Comparison of ENCODE assay signal across 9 cellular contexts in genomic region chr3:50264389-50264963, GRCh38. TPM values are rescaled to one million over a fixed set of nuclear protein-coding genes. Genes with fewer than 3 reads are reported as not detected.
A peak's percentile ranks its signal among the peaks of the same experiment; 100 is the strongest.
DNase-seq lines count a peak whose midpoint lies in the region; ATAC-seq and TF ChIP-seq lines count a peak whose summit lies in the region.
"Had no signal": no experiment of that assay in that cellular context is flagged by ENCODE, and none has a peak within 500 bp of the region (broad histone marks: within the 10 kb centered on the region; RNA-seq: fewer than 3 reads in every experiment).

No MANE protein-coding gene starts in this region.

- H3K36me3 ChIP-seq in endodermal cell (ENCODE audit: control insufficient read depth, insufficient read depth, low read length) = peaks cover 2% of the 10 kb centered on the region

- ATAC-seq in GM21717 (IDR thresholded peaks at IDR 0.05; ENCODE audit: unreplicated experiment) (no peak), HG03139 (IDR thresholded peaks at IDR 0.05; ENCODE audit: unreplicated experiment) (no peak)

- peak overlapping the region; percentile 94 for H3K27ac Mint-ChIP-seq in endodermal cell
- peak overlapping the region; percentile 100 for H3K27ac Mint-ChIP-seq in mesothelial cell of epicardium

- no peak for TF ChIP-seq CTCF in AG04450 (IDR thresholded peaks at IDR 0.05; ENCODE audit: low read depth, low read length)
- TF ChIP-seq CTCF in endodermal cell (conservative IDR thresholded peaks at IDR 0.05) = no peak
- no peak for TF ChIP-seq CTCF in mesothelial cell of epicardium (IDR thresholded peaks at IDR 0.05; ENCODE audit: unreplicated experiment)

- peak overlapping the region; percentile 10; the same call in 1 of the 2 replicates for H3K4me3 ChIP-seq in AG04450 (ENCODE audit: low read depth, low read length)
- no peak overlapping the region for H3K4me3 ChIP-seq in endodermal cell (ENCODE audit: low read length)

- H3K9ac ChIP-seq in endodermal cell (ENCODE audit: extremely low read depth, low read length, poor library complexity, severe bottlenecking) = no peak overlapping the region

- no peaks in the 10 kb centered on the region for H3K9me3 Mint-ChIP-seq in endodermal cell
- no peaks in the 10 kb centered on the region for H3K9me3 Mint-ChIP-seq in mesothelial cell of epicardium

- peak overlapping the region; percentile 84 for H3K27ac ChIP-seq in AG04450 (ENCODE audit: low read depth, low read length)
- H3K27ac ChIP-seq in endodermal cell (ENCODE audit: low read depth, low read length) = peak overlapping the region; percentile 92

- POLR2A ChIA-PET in AG04450 (lab: Yijun Ruan, JAX) = interaction anchor here (0.5 to 1.5 kb wide), 13 partner anchors 12 to 83 kb away, joined by 3 to 18 read pairs (median 4); partner anchors contain the start of genes GNAI2, HYAL3, LSMEM2 and NAA80

- 13 to 40% methylated on average over 1 to 6 of the region's 7 CpGs for WGBS in endodermal cell (ENCODE audit: insufficient coverage in 1 of 2, insufficient read length in 1 of 2), 2 experiments

- H3K4me1 Mint-ChIP-seq in endodermal cell (peaks cover 27% of the 10 kb centered on the region), mesothelial cell of epicardium (peaks cover 65% of the 10 kb centered on the region)

- H3K4me3 Mint-ChIP-seq in endodermal cell (peak overlapping the region; percentile 18), mesothelial cell of epicardium (peak overlapping the region; percentile 2)

- CTCF ChIA-PET in AG04450 (lab: Charles Lee) = interaction anchor here (0.6 to 2.8 kb wide), 4 partner anchors 9 to 140 kb away, joined by 3 to 22 read pairs (median 4); no protein-coding TSS in a partner anchor

- H3K27me3 Mint-ChIP-seq in endodermal cell (ENCODE audit: insufficient read depth) = peaks cover 4% of the 10 kb centered on the region
- H3K27me3 Mint-ChIP-seq in mesothelial cell of epicardium (ENCODE audit: low read depth) = no peaks in the 10 kb centered on the region

- H3K27me3 ChIP-seq in AG04450 (ENCODE audit: control insufficient read depth, insufficient read depth, low read length) (no peaks in the 10 kb centered on the region), endodermal cell (ENCODE audit: control insufficient read depth, insufficient read depth, low read length, poor library complexity, severe bottlenecking) (no peaks in the 10 kb centered on the region)

- H3K36me3 Mint-ChIP-seq in endodermal cell (ENCODE audit: low read depth) (no peaks in the 10 kb centered on the region), mesothelial cell of epicardium (no peaks in the 10 kb centered on the region)

- H3K9me3 ChIP-seq in AG04450 (ENCODE audit: control insufficient read depth, insufficient read depth, low read length) = no peaks in the 10 kb centered on the region; the same call in 1 of the 2 replicates
- H3K9me3 ChIP-seq in endodermal cell (ENCODE audit: control insufficient read depth, low read length) = no peaks in the 10 kb centered on the region

- peaks cover 16% of the 10 kb centered on the region for H3K4me1 ChIP-seq in endodermal cell (ENCODE audit: control insufficient read depth, insufficient read depth, low read length)

- peak; percentile 91 for DNase-seq in AG04450 (ENCODE audit: low read depth, low spot score)
- DNase-seq in NCI-H2227 (lab: John Stamatoyannopoulos, UW; ENCODE audit: unreplicated experiment) = peak; percentile 85
- DNase-seq in endodermal cell = peak; percentile 98
- peak; percentile 86 to 88 for DNase-seq in mesothelial cell of epicardium (ENCODE audit: low spot score in 2 of 2, unreplicated experiment in 2 of 2)
- DNase-seq in ureter (ENCODE audit: low spot score) = peak; percentile 86
- no peak for DNase-seq in NOMO-1 treated with dmso at 0.1 percent for 144 hours (lab: John Stamatoyannopoulos, UW; ENCODE audit: unreplicated experiment)

RNA-seq across cellular contexts. Expression of gene SEMA3B, which starts 4.5 kb away (rescaled TPM):
- 22.0 and 24.7 TPM in 2 replicates for polyA plus RNA-seq in AG04450 (2011; rRNA removed)
- polyA minus RNA-seq in AG04450 (2011; rRNA and poly(A)+ RNA removed) = 9.9 and 14.3 TPM in 2 replicates
- 10 to 100 TPM in 1 of 2 donors, 1 to 10 TPM in 1; 6.5 to 10.3 TPM for total RNA-seq in endodermal cell
- 19.4 TPM for polyA plus RNA-seq in endodermal cell (2013, experiment 1 of 2)
- 15.1 TPM for polyA plus RNA-seq in endodermal cell (2013, experiment 2 of 2)
- 166 to 179 TPM (median 177 TPM) in 3 replicates for total RNA-seq in mesothelial cell of epicardium
- 18.2 TPM for total RNA-seq in ureter

RNA-seq across cellular contexts. Expression of gene LSMEM2, which starts 14.4 kb away (rescaled TPM):
- not detected in 2 replicates for polyA plus RNA-seq in AG04450 (2011; rRNA removed)
- not detected in 2 replicates for polyA minus RNA-seq in AG04450 (2011; rRNA and poly(A)+ RNA removed)
- total RNA-seq in endodermal cell (not detected), mesothelial cell of epicardium (0.38 to 0.51 TPM (median 0.50 TPM) in 3 replicates), ureter (not detected)
- polyA plus RNA-seq in endodermal cell (2013, experiment 1 of 2) = 0.25 TPM
- polyA plus RNA-seq in endodermal cell (2013, experiment 2 of 2) = not detected
- total RNA-seq: subcutaneous adipose tissue had no signal

RNA-seq across cellular contexts. Expression of gene IFRD2, which starts 27.8 kb away (rescaled TPM):
- polyA plus RNA-seq in AG04450 (2011; rRNA removed) = 19.3 and 20.6 TPM in 2 replicates
- polyA minus RNA-seq in AG04450 (2011; rRNA and poly(A)+ RNA removed) = 12.0 and 12.7 TPM in 2 replicates
- total RNA-seq in endodermal cell = 10 to 100 TPM; 56.6 to 70.9 TPM
- polyA plus RNA-seq in endodermal cell (2013, experiment 1 of 2) = 42.4 TPM
- 35.6 TPM for polyA plus RNA-seq in endodermal cell (2013, experiment 2 of 2)
- 40.2 to 47.3 TPM (median 46.9 TPM) in 3 replicates for total RNA-seq in mesothelial cell of epicardium
- total RNA-seq in ureter = 104 TPM

RNA-seq across cellular contexts. Expression of gene GNAI2, which starts 28.5 kb away (rescaled TPM):
- 603 and 661 TPM in 2 replicates for polyA plus RNA-seq in AG04450 (2011; rRNA removed)
- polyA minus RNA-seq in AG04450 (2011; rRNA and poly(A)+ RNA removed) = 528 and 617 TPM in 2 replicates
- 100 to 1,000 TPM; 243 to 278 TPM for total RNA-seq in endodermal cell
- 454 TPM for polyA plus RNA-seq in endodermal cell (2013, experiment 1 of 2)
- 428 TPM for polyA plus RNA-seq in endodermal cell (2013, experiment 2 of 2)
- total RNA-seq in mesothelial cell of epicardium = 155 to 159 TPM (median 156 TPM) in 3 replicates
- 222 TPM for total RNA-seq in ureter

RNA-seq across cellular contexts. Expression of gene HYAL3, which starts 34.7 kb away (rescaled TPM):
- 3.0 and 4.7 TPM in 2 replicates for polyA plus RNA-seq in AG04450 (2011; rRNA removed)
- polyA minus RNA-seq in AG04450 (2011; rRNA and poly(A)+ RNA removed) = 3.1 and 4.0 TPM in 2 replicates
- total RNA-seq in endodermal cell (1 to 10 TPM; 2.6 to 3.3 TPM), mesothelial cell of epicardium (2.9 to 3.0 TPM (median 2.9 TPM) in 3 replicates), ureter (1.8 TPM)
- 4.1 TPM for polyA plus RNA-seq in endodermal cell (2013, experiment 1 of 2)
- polyA plus RNA-seq in endodermal cell (2013, experiment 2 of 2) = 3.9 TPM
